ENCODE assay signal across 8 cellular contexts in the genomic region with DNA sequence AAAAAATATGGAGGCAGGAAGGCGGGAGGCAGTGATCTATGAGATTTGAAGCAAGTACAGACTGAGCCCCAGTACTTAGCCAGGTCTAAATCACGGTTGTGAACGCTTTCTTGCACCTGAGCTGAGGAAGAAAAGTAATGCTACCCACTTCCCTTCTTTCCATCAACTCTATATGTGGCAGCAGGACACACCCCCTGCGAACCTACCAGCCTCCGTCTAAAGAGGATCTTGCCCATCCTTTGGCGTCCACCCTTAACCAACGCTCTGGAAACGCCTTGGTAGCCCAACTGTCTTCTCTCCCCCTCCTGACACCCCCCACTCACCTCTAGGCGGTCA. TPM values are rescaled to one million over a fixed set of nuclear protein-coding genes. Genes with fewer than 3 reads are reported as not detected.
DNase-seq lines count a peak whose midpoint lies in the region; ATAC-seq and TF ChIP-seq lines count a peak whose summit lies in the region.

No MANE protein-coding gene starts in this region.

- ATAC-seq in GM19023 (IDR thresholded peaks at IDR 0.05; ENCODE audit: unreplicated experiment) (peak; percentile 1), HG03175 (IDR thresholded peaks at IDR 0.05; ENCODE audit: unreplicated experiment) (peak; percentile 2), T-cell (replicated peaks in 1 of 4) (peak; percentile 3 to 6 (median 4))

- H3K27ac ChIP-seq in A673 (ENCODE audit: low read depth, low read length, poor library complexity, severe bottlenecking), result peak overlapping the region; percentile 86

- no peaks in the 10 kb centered on the region for H3K27me3 Mint-ChIP-seq in T-cell

- in situ Hi-C loops in GM13976 (cut with MboI; ENCODE audit: low sequenced_read_pairs, unreplicated experiment), result no loop called here

- POLR2A ChIA-PET in A673 (lab: Charles Lee; ENCODE audit: low non-redundant PET) (no interaction called here), T-cell (lab: Charles Lee) (interaction anchor here in 1 of 2 donors (0.5 to 3.1 kb wide), 12 partner anchors 13 to 363 kb away, joined by 3 to 78 read pairs (median 4); a partner anchor contains a TSS)

- H3K4me1 ChIP-seq in A673 (ENCODE audit: insufficient read depth, low read length, poor library complexity, severe bottlenecking), result peaks cover 34% of the 10 kb centered on the region

- peaks cover 38% of the 10 kb centered on the region for H3K36me3 ChIP-seq in A673 (ENCODE audit: insufficient read depth, low read length, poor library complexity, severe bottlenecking)

- no peak for DNase-seq in A673 (ENCODE audit: low spot score)
- peak in 1 of 34 experiments; percentile 1 for DNase-seq in T-cell
- DNase-seq in fibroblast of the aortic adventitia (ENCODE audit: low read depth), result no peak
- DNase-seq in retinal pigment epithelial cell (ENCODE audit: low read depth), result no peak
- no peak for DNase-seq in GM13976 (ENCODE audit: low spot score)
- DNase-seq in stimulated activated naive CD4-positive, alpha-beta T cell (lab: John Stamatoyannopoulos, UW), result no peak

- no peaks in the 10 kb centered on the region for H3K9me3 ChIP-seq in A673 (ENCODE audit: low read depth, low read length, poor library complexity, severe bottlenecking)

- H3K9me3 Mint-ChIP-seq in T-cell, result no peaks in the 10 kb centered on the region

- no peak for TF ChIP-seq CTCF in A673 (conservative IDR thresholded peaks at IDR 0.05; ENCODE audit: low read depth, low read length)
- TF ChIP-seq CTCF in fibroblast of the aortic adventitia (IDR thresholded peaks at IDR 0.05; ENCODE audit: insufficient read depth, low read length), result peak; percentile 8
- no peak for TF ChIP-seq CTCF in retinal pigment epithelial cell (conservative IDR thresholded peaks at IDR 0.05; ENCODE audit: low read depth, low read length)
- TF ChIP-seq CTCF in GM13976 (IDR thresholded peaks at IDR 0.05; ENCODE audit: borderline replicate concordance, control extremely low read depth, extremely low read depth, insufficient read depth, missing control alignments), result no peak

- BruUV-seq in A673 (replicated peaks; lab: Mats Ljungman, UMichigan), result no TSS peak

- H3K27me3 ChIP-seq in A673 (replicated peaks; ENCODE audit: insufficient read depth, low read depth, low read length, poor library complexity), result no peaks in the 10 kb centered on the region

- peaks cover 27 to 51% (median 47%) of the 10 kb centered on the region in 3 donors for H3K4me1 Mint-ChIP-seq in T-cell

- intact Hi-C loops in A673 (cut with micrococcal nuclease; ENCODE audit: unreplicated experiment), result no loop called here

- no peaks in the 10 kb centered on the region for H3K36me3 Mint-ChIP-seq in T-cell

- H3K4me3 Mint-ChIP-seq in T-cell, result peak overlapping the region; percentile 93 to 95 (median 93)

- H3K4me3 ChIP-seq in A673 (ENCODE audit: low read depth, low read length, poor library complexity, severe bottlenecking) (peak overlapping the region; percentile 92), fibroblast of the aortic adventitia (ENCODE audit: low read depth, low read length) (peak overlapping the region; percentile 97), retinal pigment epithelial cell (ENCODE audit: low read length) (peak overlapping the region; percentile 99)

- H3K27ac Mint-ChIP-seq in T-cell, result peak overlapping the region; percentile 84 to 97

- CTCF ChIA-PET in A673 (lab: Charles Lee), result no interaction called here
- CTCF ChIA-PET in T-cell (lab: Charles Lee), result interaction anchor here (0.7 to 4.5 kb wide), 10 partner anchors 172 to 403 kb away, joined by 3 to 36 read pairs (median 4); a partner anchor contains a TSS

RNA-seq across cellular contexts. Expression of a gene that starts 0.5 kb away (rescaled TPM):
- total RNA-seq in A673 (2021) (142 and 162 TPM in 2 replicates), T-cell (10 to 100 TPM; 29.2 to 49.1 (median 36.2) TPM), fibroblast of the aortic adventitia (ENCODE audit: low replicate concordance) (37.6 and 90.5 TPM in 2 replicates)
